15 cellular contexts compared by ENCODE assay signal in the genomic region with DNA sequence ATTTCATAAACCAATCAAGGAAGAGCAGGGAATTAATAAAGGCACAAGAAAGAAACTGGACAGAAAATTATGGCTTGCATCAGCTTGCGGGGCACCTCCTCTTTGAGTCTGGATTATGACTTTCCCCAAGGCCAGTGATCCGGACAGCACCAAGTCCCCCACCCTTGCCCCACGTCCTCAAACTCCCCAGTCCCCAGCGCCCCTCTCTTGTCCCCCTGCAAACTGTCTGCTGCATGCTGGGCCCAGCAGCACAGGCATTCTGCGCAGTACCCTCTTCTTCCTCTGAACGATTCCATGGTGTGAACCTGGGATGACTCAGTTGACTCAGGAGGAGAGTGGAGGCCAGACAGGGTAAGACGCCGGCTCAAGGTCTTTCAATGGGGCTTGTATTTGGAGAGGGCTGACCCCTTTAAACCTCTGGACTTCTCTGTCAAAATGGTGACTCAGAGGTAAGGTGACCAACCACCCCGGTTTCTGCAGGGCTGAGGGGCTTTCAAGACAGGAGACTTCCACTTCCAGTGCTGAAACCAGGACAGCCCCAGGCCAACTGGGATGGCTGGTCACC. TPM values are rescaled to one million over a fixed set of nuclear protein-coding genes. Genes with fewer than 3 reads are reported as not detected.
DNase-seq lines count a peak whose midpoint lies in the region; ATAC-seq, FAIRE-seq and TF ChIP-seq lines count a peak whose summit lies in the region.
"Had no signal": no experiment of that assay in that cellular context is flagged by ENCODE, and none has a peak within 500 bp of the region (broad histone marks: within the 10 kb centered on the region; RNA-seq: fewer than 3 reads in every experiment).

No MANE protein-coding gene starts in this region.

- H2AFZ ChIP-seq in astrocyte (ENCODE audit: low read depth, low read length) = no peak overlapping the region

- H3K27ac Mint-ChIP-seq in astrocyte (ENCODE audit: unreplicated experiment) = no peak overlapping the region
- no peak overlapping the region for H3K27ac Mint-ChIP-seq in activated naive CD8-positive, alpha-beta T cell treated with anti-CD3 and anti-CD28 coated beads for 36 hours
- no peak overlapping the region for H3K27ac Mint-ChIP-seq in stimulated activated effector memory CD8-positive, alpha-beta T cell treated with anti-CD3 and anti-CD28 coated beads, Interleukin-12 subunit alpha, Interleukin-12 subunit beta, amount 100 ng/mL, for 72 hours
- H3K27ac Mint-ChIP-seq: activated CD4-positive, alpha-beta T cell treated with anti-CD3 and anti-CD28 coated beads, Interleukin-2, amount 10 ng/mL, durations not matched to agents 7 days and 5 days; activated naive CD4-positive, alpha-beta T cell treated with anti-CD3 and anti-CD28 coated beads, Interleukin-2, amount 10 ng/mL, durations not matched to agents 7 days and 5 days had no signal

- no peak overlapping the region for H3K4me3 ChIP-seq in astrocyte (ENCODE audit: insufficient read depth, low read depth, low read length)
- H3K4me3 ChIP-seq in transverse colon = no peak overlapping the region

- intact Hi-C loops in transverse colon (cut with DNase I; ENCODE audit: low total_unique reads) = no loop called here

- peaks cover 4% of the 10 kb centered on the region for H3K27me3 Mint-ChIP-seq in astrocyte (ENCODE audit: low read depth, unreplicated experiment)
- H3K27me3 Mint-ChIP-seq in activated naive CD8-positive, alpha-beta T cell treated with anti-CD3 and anti-CD28 coated beads for 36 hours = peaks cover 16% of the 10 kb centered on the region
- H3K27me3 Mint-ChIP-seq: activated CD4-positive, alpha-beta T cell treated with anti-CD3 and anti-CD28 coated beads, Interleukin-2, amount 10 ng/mL, durations not matched to agents 7 days and 5 days; activated naive CD4-positive, alpha-beta T cell treated with anti-CD3 and anti-CD28 coated beads, Interleukin-2, amount 10 ng/mL, durations not matched to agents 7 days and 5 days had no signal

- WGBS in transverse colon (ENCODE audit: low coverage in 1 of 2), 2 donors = 79% methylated on average over 8 of the region's 9 CpGs; no CpG with 5 or more reads in 1 of the 2 donors

- peaks cover 63% of the 10 kb centered on the region for H4K20me1 ChIP-seq in astrocyte (ENCODE audit: insufficient read depth, low read length)

- peaks cover 25% of the 10 kb centered on the region for H3K4me1 Mint-ChIP-seq in astrocyte (ENCODE audit: low read depth, unreplicated experiment)
- no peaks in the 10 kb centered on the region for H3K4me1 Mint-ChIP-seq in activated naive CD8-positive, alpha-beta T cell treated with anti-CD3 and anti-CD28 coated beads for 36 hours
- H3K4me1 Mint-ChIP-seq in stimulated activated effector memory CD8-positive, alpha-beta T cell treated with anti-CD3 and anti-CD28 coated beads, Interleukin-12 subunit alpha, Interleukin-12 subunit beta, amount 100 ng/mL, for 72 hours = no peaks in the 10 kb centered on the region
- H3K4me1 Mint-ChIP-seq: activated CD4-positive, alpha-beta T cell treated with anti-CD3 and anti-CD28 coated beads, Interleukin-2, amount 10 ng/mL, durations not matched to agents 7 days and 5 days; activated naive CD4-positive, alpha-beta T cell treated with anti-CD3 and anti-CD28 coated beads, Interleukin-2, amount 10 ng/mL, durations not matched to agents 7 days and 5 days had no signal

- no peaks in the 10 kb centered on the region for H3K36me3 Mint-ChIP-seq in astrocyte (ENCODE audit: low read depth, unreplicated experiment)
- H3K36me3 Mint-ChIP-seq in activated naive CD8-positive, alpha-beta T cell treated with anti-CD3 and anti-CD28 coated beads for 36 hours = no peaks in the 10 kb centered on the region
- H3K36me3 Mint-ChIP-seq in stimulated activated effector memory CD8-positive, alpha-beta T cell treated with anti-CD3 and anti-CD28 coated beads, Interleukin-12 subunit alpha, Interleukin-12 subunit beta, amount 100 ng/mL, for 72 hours = no peaks in the 10 kb centered on the region
- H3K36me3 Mint-ChIP-seq: activated naive CD4-positive, alpha-beta T cell treated with anti-CD3 and anti-CD28 coated beads, Interleukin-2, amount 10 ng/mL, durations not matched to agents 7 days and 5 days had no signal

- no peak for TF ChIP-seq EP300 in transverse colon (IDR thresholded peaks at IDR 0.05; ENCODE audit: low read depth)

- H3K27ac ChIP-seq in astrocyte (ENCODE audit: low read depth, low read length) (peak overlapping the region; percentile 95), transverse colon (peak overlapping the region; percentile 51 to 80 (median 74))
- H3K27ac ChIP-seq: C4-2B, epithelial cell of prostate had no signal

- peak overlapping the region; percentile 65 for H3K4me2 ChIP-seq in astrocyte (ENCODE audit: low read length)

- ATAC-seq in left lobe of liver = no peak
- ATAC-seq in stimulated activated effector memory CD8-positive, alpha-beta T cell treated with anti-CD3 and anti-CD28 coated beads, Interleukin-12 subunit alpha, Interleukin-12 subunit beta, amount 100 ng/mL, for 72 hours = no peak

- DNase-seq in HT1080 (ENCODE audit: low read depth) (peak; percentile 10), astrocyte (ENCODE audit: low read depth) (peak; percentile 38), left lobe of liver (ENCODE audit: low spot score) (peak; percentile 5), transverse colon (no peak), T-helper 2 cell (no peak)
- DNase-seq in activated naive CD8-positive, alpha-beta T cell treated with anti-CD3 and anti-CD28 coated beads for 36 hours = no peak
- DNase-seq in stimulated activated effector memory CD8-positive, alpha-beta T cell treated with anti-CD3 and anti-CD28 coated beads, Interleukin-12 subunit alpha, Interleukin-12 subunit beta, amount 100 ng/mL, for 72 hours (ENCODE audit: low spot score in 2 of 2) = no peak
- DNase-seq: activated CD4-positive, alpha-beta T cell treated with anti-CD3 and anti-CD28 coated beads, Interleukin-2, amount 10 ng/mL, durations not matched to agents 7 days and 5 days; activated naive CD4-positive, alpha-beta T cell treated with anti-CD3 and anti-CD28 coated beads, Interleukin-2, amount 10 ng/mL, durations not matched to agents 7 days and 5 days; NCI-H187 treated with DMSO at 0.1 percent for 48 hours; NCI-H345; occipital lobe; stimulated activated CD4-positive, alpha-beta T cell treated with anti-CD3 and anti-CD28 coated beads, Interleukin-4, amount 100 ng/mL, for 1 hour had no signal

- H3K4me3 Mint-ChIP-seq in astrocyte (ENCODE audit: unreplicated experiment) = no peak overlapping the region
- no peak overlapping the region for H3K4me3 Mint-ChIP-seq in activated naive CD8-positive, alpha-beta T cell treated with anti-CD3 and anti-CD28 coated beads for 36 hours
- H3K4me3 Mint-ChIP-seq in stimulated activated effector memory CD8-positive, alpha-beta T cell treated with anti-CD3 and anti-CD28 coated beads, Interleukin-12 subunit alpha, Interleukin-12 subunit beta, amount 100 ng/mL, for 72 hours = no peak overlapping the region
- H3K4me3 Mint-ChIP-seq: activated CD4-positive, alpha-beta T cell treated with anti-CD3 and anti-CD28 coated beads, Interleukin-2, amount 10 ng/mL, durations not matched to agents 7 days and 5 days; activated naive CD4-positive, alpha-beta T cell treated with anti-CD3 and anti-CD28 coated beads, Interleukin-2, amount 10 ng/mL, durations not matched to agents 7 days and 5 days had no signal

- H3K36me3 ChIP-seq in astrocyte (ENCODE audit: insufficient read depth, low read length) (no peaks in the 10 kb centered on the region), transverse colon (no peaks in the 10 kb centered on the region)

- H3K9me3 Mint-ChIP-seq in astrocyte (ENCODE audit: unreplicated experiment) = no peaks in the 10 kb centered on the region
- no peaks in the 10 kb centered on the region for H3K9me3 Mint-ChIP-seq in activated naive CD8-positive, alpha-beta T cell treated with anti-CD3 and anti-CD28 coated beads for 36 hours
- no peaks in the 10 kb centered on the region for H3K9me3 Mint-ChIP-seq in stimulated activated effector memory CD8-positive, alpha-beta T cell treated with anti-CD3 and anti-CD28 coated beads, Interleukin-12 subunit alpha, Interleukin-12 subunit beta, amount 100 ng/mL, for 72 hours
- H3K9me3 Mint-ChIP-seq: activated CD4-positive, alpha-beta T cell treated with anti-CD3 and anti-CD28 coated beads, Interleukin-2, amount 10 ng/mL, durations not matched to agents 7 days and 5 days; activated naive CD4-positive, alpha-beta T cell treated with anti-CD3 and anti-CD28 coated beads, Interleukin-2, amount 10 ng/mL, durations not matched to agents 7 days and 5 days had no signal

- no peaks in the 10 kb centered on the region for H3K27me3 ChIP-seq in astrocyte (ENCODE audit: insufficient read depth, low read length)
- no peaks in the 10 kb centered on the region for H3K27me3 ChIP-seq in transverse colon

- TF ChIP-seq POLR2A in transverse colon (IDR thresholded peaks at IDR 0.05) = no peak

- in situ Hi-C loops in transverse colon (cut with MboI; ENCODE audit: low pct_ligation_motif_present in 1 of 4, low pct_unique_long_range_greater_than_20kb in 1 of 4, low sequenced_read_pairs in 3 of 4) = no loop called here

- H3K9ac ChIP-seq in astrocyte (ENCODE audit: low read length) = peak overlapping the region; percentile 77

- TF ChIP-seq CTCF in astrocyte (IDR thresholded peaks at IDR 0.05; ENCODE audit: insufficient read depth, low read depth, low read length) (no peak), transverse colon (IDR thresholded peaks at IDR 0.05) (no peak)

- no peaks in the 10 kb centered on the region for H3K9me3 ChIP-seq in astrocyte (ENCODE audit: insufficient read depth, low read depth, low read length)
- no peaks in the 10 kb centered on the region for H3K9me3 ChIP-seq in transverse colon

- H3K4me1 ChIP-seq in astrocyte (ENCODE audit: insufficient read depth, low read length) (peaks cover 31% of the 10 kb centered on the region), transverse colon (peaks cover 0 to 9% (median 5%) of the 10 kb centered on the region in 4 donors)

- FAIRE-seq in astrocyte (lab: Jason Lieb, UNC) = no peak

- H3K79me2 ChIP-seq in astrocyte (ENCODE audit: insufficient read depth, low read length) = peaks cover 68% of the 10 kb centered on the region

RNA-seq across cellular contexts. Expression of a gene that starts 13.5 kb away (rescaled TPM):
- 5.0 and 5.9 TPM in 2 replicates for total RNA-seq in HT1080 (2014; rRNA removed; shearing (Covaris generic))
- 6.1 and 7.5 TPM in 2 replicates for polyA plus RNA-seq in HT1080 (2015; cell fraction: cytosol; rRNA removed)
- polyA plus RNA-seq in HT1080 (2015; cell fraction: nucleus; rRNA removed) = 10.9 and 11.3 TPM in 2 replicates
- total RNA-seq in astrocyte (8.0 and 14.0 TPM in 2 replicates), left lobe of liver (4.7 TPM), transverse colon (1 to 10 TPM; 3.5 to 6.4 (median 5.0) TPM)
- 1 to 10 TPM; 1.7 to 2.2 TPM for total RNA-seq in activated naive CD8-positive, alpha-beta T cell treated with anti-CD3 and anti-CD28 coated beads for 36 hours

Comparison
In these comparisons a context has a peak if more than half of its experiments do, and no peak if none do; other contexts are left out.
1. DNase-seq: peak in HT1080 (single experiment), astrocyte (single experiment) and left lobe of liver (single experiment); none in transverse colon (single experiment), T-helper 2 cell (0 of 5), activated naive CD8-positive, alpha-beta T cell treated with anti-CD3 and anti-CD28 coated beads for 36 hours (single experiment) and stimulated activated effector memory CD8-positive, alpha-beta T cell treated with anti-CD3 and anti-CD28 coated beads, Interleukin-12 subunit alpha, Interleukin-12 subunit beta, amount 100 ng/mL, for 72 hours (0 of 2).